Comparison of ENCODE assay signal across 27 cellular contexts in the genomic region with DNA sequence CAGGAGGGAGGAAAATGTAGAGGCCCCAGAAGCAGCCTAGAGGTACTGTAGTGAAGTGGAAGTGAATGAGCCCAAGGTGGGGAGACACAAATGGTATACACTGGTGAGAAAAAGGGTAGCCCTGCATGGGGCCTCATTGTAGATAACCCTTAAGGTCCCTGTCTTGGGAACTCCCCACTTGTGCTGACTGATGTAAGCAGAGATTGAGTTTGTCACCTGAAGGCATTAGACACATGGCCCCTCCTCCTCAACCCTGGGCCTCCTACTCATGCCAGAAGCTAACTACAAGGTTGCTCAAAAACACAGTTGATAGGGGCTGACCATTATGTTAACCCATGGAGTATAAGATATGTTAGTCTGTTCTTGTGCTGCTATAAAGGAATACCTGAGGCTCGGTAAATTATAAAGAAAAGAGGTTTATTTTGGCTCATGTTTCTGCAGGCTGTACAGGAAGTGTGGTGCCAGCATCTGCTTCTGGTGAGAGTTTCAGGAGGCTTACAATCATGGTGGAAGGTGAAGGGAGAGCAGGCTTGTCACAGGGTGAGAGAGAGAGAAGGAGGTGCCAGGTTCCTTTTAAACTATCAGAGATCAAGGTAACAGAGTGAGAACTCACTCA.
DNase-seq lines count a peak whose midpoint lies in the region; ATAC-seq and TF ChIP-seq lines count a peak whose summit lies in the region.
"Had no signal": no experiment of that assay in that cellular context is flagged by ENCODE, and none has a peak within 500 bp of the region (broad histone marks: within the 10 kb centered on the region; RNA-seq: fewer than 3 reads in every experiment).

No MANE protein-coding gene starts in this region.

- no TSS peak for BruUV-seq in OCI-LY7 (replicated peaks; lab: Mats Ljungman, UMichigan)

- 92% methylated on average over 1 of the region's 1 CpG for WGBS in right cardiac atrium

- CTCF ChIA-PET in OCI-LY7 (lab: Charles Lee; ENCODE audit: unreplicated experiment), result no interaction called here

- H3K27me3 ChIP-seq in right cardiac atrium (ENCODE audit: control insufficient read depth, insufficient read depth), result no peaks in the 10 kb centered on the region
- no peaks in the 10 kb centered on the region for H3K27me3 ChIP-seq in skeletal muscle tissue (ENCODE audit: control insufficient read depth in 3 of 3, insufficient read depth in 3 of 3, low read length in 3 of 3)
- H3K27me3 ChIP-seq: BLaER1 treated with 17β-estradiol and CSF1 and Interleukin-3, amounts not matched to agents 10 nM and 100 nM; colonic mucosa had no signal

- H3K9me2 ChIP-seq in OCI-LY7 (ENCODE audit: insufficient read depth, low read length), result no peaks in the 10 kb centered on the region

- no peak overlapping the region for H2AFZ ChIP-seq in OCI-LY7 (ENCODE audit: low read length)

- DNase-seq in right cardiac atrium (no peak), Right ventricle myocardium inferior (ENCODE audit: missing footprints) (no peak), coronary artery (ENCODE audit: low spot score) (no peak), OCI-LY7 (ENCODE audit: low spot score) (no peak)
- DNase-seq: activated CD4-positive, alpha-beta T cell treated with anti-CD3 and anti-CD28 coated beads, Interleukin-2, amount 10 ng/mL, durations not matched to agents 24 days and 14 days; activated naive CD4-positive, alpha-beta T cell treated with Interleukin-2 at 50 U/mL for 16 hours; activated T-cell treated with anti-CD3 and anti-CD28 coated beads, Interleukin-2, amount 50 U/mL, for 72 hours; colonic mucosa; DND-41; effector memory CD8-positive, alpha-beta T cell; erythroblast; left colon; naive thymus-derived CD4-positive, alpha-beta T cell; NCI-H187; NCI-H2171; NCI-H510A treated with DMSO at 0.1 percent for 48 hours; occipital lobe; SIG-M5; SW 1271; T-helper 9 cell; trophoblast cell had no signal

- ATAC-seq in right cardiac atrium (no peak), Right ventricle myocardium inferior (no peak), GM18909 (IDR thresholded peaks at IDR 0.05; ENCODE audit: poor library complexity, unreplicated experiment) (no peak), HG03196 (IDR thresholded peaks at IDR 0.05; ENCODE audit: unreplicated experiment) (no peak)
- ATAC-seq: activated T-cell treated with anti-CD3 and anti-CD28 coated beads, Interleukin-2, amount 50 U/mL, for 72 hours; effector memory CD8-positive, alpha-beta T cell; HepG2; left colon; naive thymus-derived CD4-positive, alpha-beta T cell had no signal

- no peaks in the 10 kb centered on the region for H3K79me2 ChIP-seq in OCI-LY7 (ENCODE audit: insufficient read depth, low read depth, low read length)

- intact Hi-C loops in right cardiac atrium (cut with DNase I) (no loop called here), Right ventricle myocardium inferior (cut with DNase I) (no loop called here), OCI-LY7 (cut with micrococcal nuclease; ENCODE audit: unreplicated experiment) (no loop called here)

- TF ChIP-seq CTCF in coronary artery (IDR thresholded peaks at IDR 0.05) (no peak), OCI-LY7 (conservative IDR thresholded peaks at IDR 0.05; ENCODE audit: low read length) (no peak)

- H3K4me3 ChIP-seq in right cardiac atrium (ENCODE audit: low read length) (no peak overlapping the region), coronary artery (peak overlapping the region; percentile 35), skeletal muscle tissue (ENCODE audit: low read length in 3 of 3) (no peak overlapping the region), OCI-LY7 (ENCODE audit: low read depth, low read length, poor library complexity, severe bottlenecking) (no peak overlapping the region)
- H3K4me3 ChIP-seq: BLaER1 treated with 17β-estradiol and CSF1 and Interleukin-3, amounts not matched to agents 10 nM and 100 nM; colonic mucosa; skin epidermis had no signal

- no peaks in the 10 kb centered on the region for H3K36me3 ChIP-seq in skeletal muscle tissue (ENCODE audit: control insufficient read depth in 3 of 3, insufficient read depth in 3 of 3, low read length in 3 of 3)
- H3K36me3 ChIP-seq in OCI-LY7 (ENCODE audit: insufficient read depth, low read length), result no peaks in the 10 kb centered on the region
- H3K36me3 ChIP-seq: BLaER1 treated with 17β-estradiol and CSF1 and Interleukin-3, amounts not matched to agents 10 nM and 100 nM; colonic mucosa had no signal

- H3K9ac ChIP-seq in skeletal muscle tissue (ENCODE audit: low read depth in 1 of 3, low read length in 3 of 3), result no peak overlapping the region
- H3K9ac ChIP-seq: BLaER1 treated with 17β-estradiol and CSF1 and Interleukin-3, amounts not matched to agents 10 nM and 100 nM had no signal

- H3K4me2 ChIP-seq in OCI-LY7 (ENCODE audit: low read length), result no peak overlapping the region

- H3K9me3 ChIP-seq in right cardiac atrium (ENCODE audit: control insufficient read depth, low read length) (no peaks in the 10 kb centered on the region), skeletal muscle tissue (ENCODE audit: control insufficient read depth in 3 of 3, low read length in 3 of 3) (no peaks in the 10 kb centered on the region), OCI-LY7 (ENCODE audit: low read length) (no peaks in the 10 kb centered on the region)
- H3K9me3 ChIP-seq: colonic mucosa had no signal

- no peaks in the 10 kb centered on the region for H4K20me1 ChIP-seq in OCI-LY7 (ENCODE audit: insufficient read depth, low read length)
- H4K20me1 ChIP-seq: BLaER1 treated with 17β-estradiol and CSF1 and Interleukin-3, amounts not matched to agents 10 nM and 100 nM had no signal

- peaks cover 17% of the 10 kb centered on the region for H3K4me1 ChIP-seq in right cardiac atrium (ENCODE audit: control insufficient read depth, insufficient read depth, low read length)
- H3K4me1 ChIP-seq in skeletal muscle tissue (ENCODE audit: control insufficient read depth in 3 of 3, insufficient read depth in 3 of 3, low read length in 3 of 3), result peaks cover 0 to 8% (median 7%) of the 10 kb centered on the region in 3 donors
- no peaks in the 10 kb centered on the region for H3K4me1 ChIP-seq in OCI-LY7 (ENCODE audit: insufficient read depth, low read length, poor library complexity, severe bottlenecking)
- H3K4me1 ChIP-seq: colonic mucosa had no signal

- H3K27ac ChIP-seq in right cardiac atrium (ENCODE audit: low read length) (peak overlapping the region; percentile 55), coronary artery (peak overlapping the region; percentile 68 to 90), skeletal muscle tissue (ENCODE audit: low read depth, low read length) (peak overlapping the region; percentile 49), OCI-LY7 (ENCODE audit: low read depth, low read length, poor library complexity, severe bottlenecking) (no peak overlapping the region)
- H3K27ac ChIP-seq: BLaER1 treated with 17β-estradiol and CSF1 and Interleukin-3, amounts not matched to agents 10 nM and 100 nM; colonic mucosa; skin epidermis had no signal

- POLR2A ChIA-PET in OCI-LY7 (lab: Charles Lee), result interaction anchor here (0.6 kb wide), 1 partner anchor 228 kb away, joined by 4 read pairs; no protein-coding TSS in a partner anchor
